In genomic region chr6:90251295-90251992, GRCh38 we compare ENCODE assay signal across 1 cellular context.
TF ChIP-seq lines count a peak whose summit lies in the region.

No MANE protein-coding gene starts in this region.

TF ChIP-seq in IMR-90, 13 proteins besides CTCF, POLR2A, EP300 and RAD21 (continued from another document):
- TF ChIP-seq ELK1 (IDR thresholded peaks at IDR 0.05; ENCODE audit: borderline replicate concordance, low read depth, low read length): no peak
